21 cellular contexts compared by ENCODE assay signal in genomic region chr5:161002571-161003074, GRCh38.
A peak's percentile ranks its signal among the peaks of the same experiment; 100 is the strongest.
DNase-seq lines count a peak whose midpoint lies in the region; ATAC-seq lines count a peak whose summit lies in the region.
"Had no signal": no experiment of that assay in that cellular context is flagged by ENCODE, and none has a peak within 500 bp of the region (broad histone marks: within the 10 kb centered on the region; RNA-seq: fewer than 3 reads in every experiment).

No MANE protein-coding gene starts in this region.

- DNase-seq in COR-L47 (lab: John Stamatoyannopoulos, UW) (peak; percentile 2), HuH-7.5 (ENCODE audit: low spot score) (peak; percentile 36), NCI-H345 treated with DMSO at 0.1 percent for 48 hours (lab: John Stamatoyannopoulos, UW; ENCODE audit: unreplicated experiment) (peak; percentile 72), myocyte (ENCODE audit: low read depth) (peak; percentile 62), SHP77 (lab: John Stamatoyannopoulos, UW) (no peak), mucosa of gallbladder (ENCODE audit: low spot score) (no peak)
- DNase-seq: Calu3; CD8-positive, alpha-beta memory T cell; DMS79 treated with DMSO at 0.1 percent for 48 hours; Kasumi-1; MG63; NCI-H1694 treated with DMSO at 0.1 percent for 48 hours; NCI-H2081 treated with DMSO at 0.1 percent for 48 hours; NCI-H510A; NCI-H69; SHP77 treated with DMSO at 0.1 percent for 48 hours; T-helper 1 cell had no signal

- ATAC-seq in GM21619 (IDR thresholded peaks at IDR 0.05; ENCODE audit: unreplicated experiment): no peak
- ATAC-seq: HCT116, K562, Panc1 had no signal

Comparison
In these comparisons a context has a peak if more than half of its experiments do, and no peak if none do; other contexts are left out.
1. DNase-seq: peak in COR-L47 (single experiment), HuH-7.5 (single experiment), NCI-H345 treated with DMSO at 0.1 percent for 48 hours (single experiment) and myocyte (single experiment); none in SHP77 (0 of 2) and mucosa of gallbladder (single experiment).